1 cellular context compared by ENCODE assay signal in genomic region chr3:170967126-170967525, GRCh38.
TF ChIP-seq lines count a peak whose summit lies in the region.

No MANE protein-coding gene starts in this region.

TF ChIP-seq in HepG2, 621 proteins besides CTCF, POLR2A, EP300 and RAD21 (continues in another document):
- TF ChIP-seq PBX3 (CRISPR knock-in tag; IDR thresholded peaks at IDR 0.05; ENCODE audit: borderline replicate concordance) (no peak), ZNF713 (CRISPR knock-in tag; IDR thresholded peaks at IDR 0.05) (no peak), ZBTB7B (CRISPR knock-in tag; IDR thresholded peaks at IDR 0.05) (no peak), PATZ1 (CRISPR knock-in tag; IDR thresholded peaks at IDR 0.05) (no peak), AHR (CRISPR knock-in tag; IDR thresholded peaks at IDR 0.05) (no peak), SOX13 (IDR thresholded peaks at IDR 0.05) (no peak), SOX13 (CRISPR knock-in tag; conservative IDR thresholded peaks at IDR 0.05 in 1 of 2, IDR thresholded peaks at IDR 0.05 in 1 of 2) (peak in 1 of 2 experiments; percentile 24; a peak in 1 of 4 replicates), NR2F1 (CRISPR knock-in tag; IDR thresholded peaks at IDR 0.05) (peak; percentile 52 to 66; a peak in 2 of 4 replicates), ONECUT2 (CRISPR knock-in tag; IDR thresholded peaks at IDR 0.05) (peak; percentile 87), NFIC (IDR thresholded peaks at IDR 0.05; ENCODE audit: low read length) (peak; percentile 30; the same call in 1 of the 2 replicates), ZNF121 (CRISPR knock-in tag; IDR thresholded peaks at IDR 0.05) (no peak), HMGA1 (CRISPR knock-in tag; conservative IDR thresholded peaks at IDR 0.05) (no peak), KDM3A (CRISPR knock-in tag; IDR thresholded peaks at IDR 0.05; ENCODE audit: low read depth) (no peak), PHB2 (IDR thresholded peaks at IDR 0.05; ENCODE audit: partially characterized antibody) (no peak), ZNF232 (CRISPR knock-in tag; IDR thresholded peaks at IDR 0.05; ENCODE audit: borderline replicate concordance) (no peak), GATAD2A (CRISPR knock-in tag; IDR thresholded peaks at IDR 0.05) (peak; percentile 80), TCF7 (IDR thresholded peaks at IDR 0.05; ENCODE audit: low read depth) (no peak), ZNF564 (CRISPR knock-in tag; IDR thresholded peaks at IDR 0.05) (no peak), HNRNPH1 (optimal IDR thresholded peaks at IDR 0.05; ENCODE audit: low read depth, low read length) (no peak), ZNF180 (CRISPR knock-in tag; IDR thresholded peaks at IDR 0.05; ENCODE audit: borderline replicate concordance, low read depth) (no peak), ZNF780A (CRISPR knock-in tag; IDR thresholded peaks at IDR 0.05) (no peak), PAWR (CRISPR knock-in tag; IDR thresholded peaks at IDR 0.05; ENCODE audit: borderline replicate concordance) (no peak), HOXA5 (CRISPR knock-in tag; IDR thresholded peaks at IDR 0.05) (no peak), ZNF598 (CRISPR knock-in tag; IDR thresholded peaks at IDR 0.05; ENCODE audit: borderline replicate concordance) (no peak), PAXIP1 (CRISPR knock-in tag; conservative IDR thresholded peaks at IDR 0.05) (no peak; the same call in 1 of the 2 replicates), ZNF777 (CRISPR knock-in tag; IDR thresholded peaks at IDR 0.05) (no peak), SOX6 (IDR thresholded peaks at IDR 0.05) (no peak), SOX6 (CRISPR knock-in tag; IDR thresholded peaks at IDR 0.05) (peak; percentile 49; the same call in 1 of the 2 replicates), ZNF841 (CRISPR knock-in tag; IDR thresholded peaks at IDR 0.05; ENCODE audit: borderline replicate concordance) (no peak), ZBTB10 (CRISPR knock-in tag; IDR thresholded peaks at IDR 0.05; ENCODE audit: borderline replicate concordance) (no peak), ZMYM4 (CRISPR knock-in tag; IDR thresholded peaks at IDR 0.05) (peak; percentile 68), KIAA2018 (CRISPR knock-in tag; IDR thresholded peaks at IDR 0.05; ENCODE audit: borderline replicate concordance) (no peak)
- TF ChIP-seq, protein P1, sequence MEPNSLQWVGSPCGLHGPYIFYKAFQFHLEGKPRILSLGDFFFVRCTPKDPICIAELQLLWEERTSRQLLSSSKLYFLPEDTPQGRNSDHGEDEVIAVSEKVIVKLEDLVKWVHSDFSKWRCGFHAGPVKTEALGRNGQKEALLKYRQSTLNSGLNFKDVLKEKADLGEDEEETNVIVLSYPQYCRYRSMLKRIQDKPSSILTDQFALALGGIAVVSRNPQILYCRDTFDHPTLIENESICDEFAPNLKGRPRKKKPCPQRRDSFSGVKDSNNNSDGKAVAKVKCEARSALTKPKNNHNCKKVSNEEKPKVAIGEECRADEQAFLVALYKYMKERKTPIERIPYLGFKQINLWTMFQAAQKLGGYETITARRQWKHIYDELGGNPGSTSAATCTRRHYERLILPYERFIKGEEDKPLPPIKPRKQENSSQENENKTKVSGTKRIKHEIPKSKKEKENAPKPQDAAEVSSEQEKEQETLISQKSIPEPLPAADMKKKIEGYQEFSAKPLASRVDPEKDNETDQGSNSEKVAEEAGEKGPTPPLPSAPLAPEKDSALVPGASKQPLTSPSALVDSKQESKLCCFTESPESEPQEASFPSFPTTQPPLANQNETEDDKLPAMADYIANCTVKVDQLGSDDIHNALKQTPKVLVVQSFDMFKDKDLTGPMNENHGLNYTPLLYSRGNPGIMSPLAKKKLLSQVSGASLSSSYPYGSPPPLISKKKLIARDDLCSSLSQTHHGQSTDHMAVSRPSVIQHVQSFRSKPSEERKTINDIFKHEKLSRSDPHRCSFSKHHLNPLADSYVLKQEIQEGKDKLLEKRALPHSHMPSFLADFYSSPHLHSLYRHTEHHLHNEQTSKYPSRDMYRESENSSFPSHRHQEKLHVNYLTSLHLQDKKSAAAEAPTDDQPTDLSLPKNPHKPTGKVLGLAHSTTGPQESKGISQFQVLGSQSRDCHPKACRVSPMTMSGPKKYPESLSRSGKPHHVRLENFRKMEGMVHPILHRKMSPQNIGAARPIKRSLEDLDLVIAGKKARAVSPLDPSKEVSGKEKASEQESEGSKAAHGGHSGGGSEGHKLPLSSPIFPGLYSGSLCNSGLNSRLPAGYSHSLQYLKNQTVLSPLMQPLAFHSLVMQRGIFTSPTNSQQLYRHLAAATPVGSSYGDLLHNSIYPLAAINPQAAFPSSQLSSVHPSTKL (CRISPR knock-in tag; IDR thresholded peaks at IDR 0.05), result peak; percentile 13; the same call in 1 of the 2 replicates
- TF ChIP-seq, protein P2, sequence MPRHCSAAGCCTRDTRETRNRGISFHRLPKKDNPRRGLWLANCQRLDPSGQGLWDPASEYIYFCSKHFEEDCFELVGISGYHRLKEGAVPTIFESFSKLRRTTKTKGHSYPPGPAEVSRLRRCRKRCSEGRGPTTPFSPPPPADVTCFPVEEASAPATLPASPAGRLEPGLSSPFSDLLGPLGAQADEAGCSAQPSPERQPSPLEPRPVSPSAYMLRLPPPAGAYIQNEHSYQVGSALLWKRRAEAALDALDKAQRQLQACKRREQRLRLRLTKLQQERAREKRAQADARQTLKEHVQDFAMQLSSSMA (CRISPR knock-in tag; IDR thresholded peaks at IDR 0.05), result no peak
- TF ChIP-seq, protein P3, sequence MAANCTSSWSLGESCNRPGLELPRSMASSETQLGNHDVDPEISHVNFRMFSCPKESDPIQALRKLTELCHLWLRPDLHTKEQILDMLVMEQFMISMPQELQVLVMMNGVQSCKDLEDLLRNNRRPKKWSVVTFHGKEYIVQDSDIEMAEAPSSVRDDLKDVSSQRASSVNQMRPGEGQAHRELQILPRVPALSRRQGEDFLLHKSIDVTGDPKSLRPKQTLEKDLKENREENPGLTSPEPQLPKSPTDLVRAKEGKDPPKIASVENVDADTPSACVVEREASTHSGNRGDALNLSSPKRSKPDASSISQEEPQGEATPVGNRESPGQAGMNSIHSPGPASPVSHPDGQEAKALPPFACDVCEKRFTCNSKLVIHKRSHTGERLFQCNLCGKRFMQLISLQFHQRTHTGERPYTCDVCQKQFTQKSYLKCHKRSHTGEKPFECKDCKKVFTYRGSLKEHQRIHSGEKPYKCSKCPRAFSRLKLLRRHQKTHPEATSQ (CRISPR knock-in tag; IDR thresholded peaks at IDR 0.05; ENCODE audit: borderline replicate concordance), result no peak
